Comparison of ENCODE assay signal across 11 cellular contexts in the genomic region with DNA sequence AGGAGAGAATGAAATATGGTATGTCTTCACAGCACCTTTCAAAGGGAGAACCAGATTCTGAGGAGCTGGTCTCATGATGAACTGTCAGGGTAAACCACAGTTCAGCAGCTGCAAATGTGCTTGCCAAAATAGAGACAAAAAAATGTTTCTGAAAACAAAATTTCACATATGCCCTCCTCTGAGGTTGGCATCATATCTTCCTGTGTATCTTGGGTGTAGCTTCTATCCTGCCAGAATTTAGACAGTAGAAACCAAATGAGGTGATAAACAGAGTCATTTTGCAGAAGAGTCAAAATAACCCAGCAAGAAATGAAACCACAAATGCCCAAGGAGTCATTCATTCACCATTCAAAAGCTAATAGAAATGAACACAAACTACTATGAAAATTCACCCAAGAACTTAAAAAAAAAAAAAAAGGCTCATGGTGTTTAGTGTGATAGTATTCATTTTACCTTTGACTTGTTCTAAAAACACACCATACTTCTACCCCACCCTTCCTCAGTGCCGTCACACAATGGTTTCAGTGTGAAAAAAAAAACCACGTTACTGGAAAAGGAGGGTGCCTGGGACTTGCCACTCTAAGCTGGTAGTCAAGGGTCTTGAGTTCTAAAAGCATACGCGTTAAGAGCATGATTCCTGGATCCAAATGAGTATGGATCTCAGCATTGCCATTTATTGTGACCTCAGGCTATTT. TPM values are rescaled to one million over a fixed set of nuclear protein-coding genes. Genes with fewer than 3 reads are reported as not detected.
A peak's percentile ranks its signal among the peaks of the same experiment; 100 is the strongest.
DNase-seq lines count a peak whose midpoint lies in the region; ATAC-seq, FAIRE-seq and TF ChIP-seq lines count a peak whose summit lies in the region.
"Had no signal": no experiment of that assay in that cellular context is flagged by ENCODE, and none has a peak within 500 bp of the region (broad histone marks: within the 10 kb centered on the region; RNA-seq: fewer than 3 reads in every experiment).

No MANE protein-coding gene starts in this region.

- H3K79me2 ChIP-seq in KMS-11 (ENCODE audit: insufficient read depth, low read depth) (no peaks in the 10 kb centered on the region), mammary epithelial cell (ENCODE audit: insufficient read depth, low read length) (no peaks in the 10 kb centered on the region)

- H3K9me3 ChIP-seq in mammary epithelial cell (replicated peaks; ENCODE audit: insufficient read depth, low read length) = no peaks in the 10 kb centered on the region
- H3K9me3 ChIP-seq: tibial nerve had no signal

- peaks cover 0 to 35% (median 10%) of the 10 kb centered on the region in 3 donors for H3K36me3 Mint-ChIP-seq in immature natural killer cell

- no peaks in the 10 kb centered on the region for H3K9me3 Mint-ChIP-seq in immature natural killer cell

- intact Hi-C loops in mammary epithelial cell (cut with micrococcal nuclease) = no loop called here

- H3K27me3 ChIP-seq in KMS-11 (ENCODE audit: insufficient read depth, low read depth) (no peaks in the 10 kb centered on the region), mammary epithelial cell (ENCODE audit: insufficient read depth, low read length) (no peaks in the 10 kb centered on the region)
- H3K27me3 ChIP-seq: tibial nerve had no signal

- FAIRE-seq in GM18507 (lab: Jason Lieb, UNC) = peak; percentile 78
- FAIRE-seq: astrocyte had no signal

- DNase-seq in GM18507 (ENCODE audit: extremely low spot score, insufficient read length, low read depth) (no peak), immature natural killer cell (peak; percentile 72 to 80 (median 78)), NCI-H2107 treated with DMSO at 0.1 percent for 48 hours (lab: John Stamatoyannopoulos, UW; ENCODE audit: unreplicated experiment) (no peak), mammary epithelial cell (no peak), HPDE6-E6E7 (ENCODE audit: extremely low spot score) (no peak)
- DNase-seq: NCI-H2107 had no signal

- no peaks in the 10 kb centered on the region for H4K20me1 ChIP-seq in KMS-11 (ENCODE audit: insufficient read depth)
- H4K20me1 ChIP-seq in mammary epithelial cell (ENCODE audit: insufficient read depth, low read length) = no peaks in the 10 kb centered on the region

- H3K9ac ChIP-seq in KMS-11 (peak overlapping the region; percentile 2; the same call in 1 of the 2 replicates), mammary epithelial cell (ENCODE audit: insufficient read depth, low read length) (no peak overlapping the region)

- H3K4me1 Mint-ChIP-seq in immature natural killer cell = peaks cover 0 to 78% of the 10 kb centered on the region in 2 donors

- peak overlapping the region; percentile 61 to 78 (median 74) for H3K4me3 Mint-ChIP-seq in immature natural killer cell

- CTCF ChIA-PET in mammary epithelial cell (lab: Charles Lee; ENCODE audit: low non-redundant PET) = no interaction called here

- no peaks in the 10 kb centered on the region for H3K36me3 ChIP-seq in KMS-11 (ENCODE audit: insufficient read depth)
- H3K36me3 ChIP-seq in mammary epithelial cell (ENCODE audit: insufficient read depth, low read length) = no peaks in the 10 kb centered on the region
- H3K36me3 ChIP-seq: tibial nerve had no signal

- H2AFZ ChIP-seq in KMS-11 (ENCODE audit: low read depth) (no peak overlapping the region), mammary epithelial cell (ENCODE audit: low read depth, low read length) (no peak overlapping the region)

- H3K27ac ChIP-seq in KMS-11 (peak overlapping the region; percentile 78), mammary epithelial cell (ENCODE audit: insufficient read depth, low read depth, low read length) (no peak overlapping the region)
- H3K27ac ChIP-seq: tibial nerve had no signal

- in situ Hi-C loops in mammary epithelial cell (cut with MboI; ENCODE audit: low sequenced_read_pairs in 2 of 2) = no loop called here

- H3K4me3 ChIP-seq in KMS-11 (IDR thresholded peaks at IDR 0.05; ENCODE audit: insufficient read depth, low read depth, low read length) (no peak overlapping the region), mammary epithelial cell (replicated peaks in 1 of 3; ENCODE audit: insufficient read depth in 1 of 3, low read depth in 2 of 3, low read length in 3 of 3) (no peak overlapping the region)
- H3K4me3 ChIP-seq: tibial nerve had no signal

- H3K27ac Mint-ChIP-seq in immature natural killer cell = peak overlapping the region; percentile 69 to 94 (median 91)

- WGBS in mammary epithelial cell (ENCODE audit: low coverage, missing lambda C conversion rate) = 72% methylated on average over 4 of the region's 4 CpGs

- no peak for TF ChIP-seq CTCF in KMS-11 (conservative IDR thresholded peaks at IDR 0.05; ENCODE audit: low read depth, low read length)
- TF ChIP-seq CTCF in mammary epithelial cell (conservative IDR thresholded peaks at IDR 0.05 in 1 of 2, IDR thresholded peaks at IDR 0.05 in 1 of 2; ENCODE audit: extremely low read depth in 1 of 2, insufficient read depth in 1 of 2, low read depth in 1 of 2, low read length in 2 of 2) = no peak

- dilution Hi-C loops in mammary epithelial cell (cut with HindIII; ENCODE audit: low sequenced_read_pairs) = no loop called here

- peak; percentile 38 for ATAC-seq in GM21576 (IDR thresholded peaks at IDR 0.05; ENCODE audit: unreplicated experiment)
- no peak for ATAC-seq in HG03520 (IDR thresholded peaks at IDR 0.05; ENCODE audit: unreplicated experiment)

- H3K4me2 ChIP-seq in KMS-11 (peak overlapping the region; percentile 79), mammary epithelial cell (ENCODE audit: insufficient read depth, low read depth, low read length) (no peak overlapping the region)

- BruUV-seq in mammary epithelial cell (replicated peaks; lab: Mats Ljungman, UMichigan) = no TSS peak

- H3K4me1 ChIP-seq in KMS-11 (ENCODE audit: low read depth, poor library complexity, severe bottlenecking) = peaks cover 70% of the 10 kb centered on the region
- H3K4me1 ChIP-seq in mammary epithelial cell (ENCODE audit: insufficient read depth, low read length) = peaks cover 4% of the 10 kb centered on the region

- H3K27me3 Mint-ChIP-seq in immature natural killer cell (ENCODE audit: low read depth in 3 of 3) = peaks cover 2 to 5% (median 4%) of the 10 kb centered on the region in 3 donors

RNA-seq across cellular contexts. Expression of a gene that starts 18.5 kb away (rescaled TPM):
- polyA plus RNA-seq in immature natural killer cell = 1,000 to 10,000 TPM; 1,217 to 1,884 (median 1,329) TPM
- total RNA-seq in mammary epithelial cell = under 1 TPM in 1 of 2 donors, not detected in 1; 0.17 TPM
- 0.11 TPM for polyA plus RNA-seq in mammary epithelial cell
- polyA minus RNA-seq in mammary epithelial cell = not detected

RNA-seq across cellular contexts. Expression of a gene that starts 41.0 kb away (rescaled TPM):
- polyA plus RNA-seq in immature natural killer cell = not detected
- total RNA-seq in mammary epithelial cell = not detected
- not detected for polyA plus RNA-seq in mammary epithelial cell
- not detected for polyA minus RNA-seq in mammary epithelial cell
- total RNA-seq: astrocyte had no signal

Comparison
In these comparisons a context has a peak if more than half of its experiments do, and no peak if none do; other contexts are left out.
1. DNase-seq: peak in immature natural killer cell (3 of 3); none in GM18507 (single experiment), NCI-H2107 treated with DMSO at 0.1 percent for 48 hours (single experiment), mammary epithelial cell (single experiment) and HPDE6-E6E7 (single experiment).
2. RNA of a gene that starts 18.5 kb away (polyA plus RNA-seq): 1,217 to 1,884 TPM in immature natural killer cell; 0.11 TPM in mammary epithelial cell (single experiment); every median in the first group is over 1,000 times any median in the second.